ENCODE assay signal across 18 cellular contexts in the genomic region with DNA sequence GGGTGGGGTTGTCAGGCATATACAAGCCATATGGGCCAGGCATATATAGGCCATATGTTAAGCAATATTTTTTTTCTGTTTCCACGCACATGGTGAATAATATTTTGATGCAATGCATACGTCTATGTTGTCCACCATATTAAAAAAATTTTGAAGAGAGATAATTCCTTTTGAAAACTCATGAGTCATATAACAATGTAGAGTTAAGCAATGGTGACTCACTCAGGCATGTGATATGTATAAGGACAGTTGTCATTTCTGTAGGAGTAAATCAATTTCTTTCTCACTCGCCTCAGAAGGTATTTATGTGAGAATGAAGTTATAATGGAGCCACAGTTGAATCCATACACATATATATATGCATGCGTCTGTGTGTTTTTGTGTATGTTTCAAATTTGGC.
DNase-seq lines count a peak whose midpoint lies in the region; ATAC-seq and TF ChIP-seq lines count a peak whose summit lies in the region.
"Had no signal": no experiment of that assay in that cellular context is flagged by ENCODE, and none has a peak within 500 bp of the region (broad histone marks: within the 10 kb centered on the region; RNA-seq: fewer than 3 reads in every experiment).

No MANE protein-coding gene starts in this region.

- 86 to 92% (median 89%) methylated on average over 4 of the region's 4 CpGs for WGBS in spleen, 5 donors

- H3K27ac ChIP-seq in iPS-20b (ENCODE audit: low read length) (peak overlapping the region; percentile 37), spleen (no peak overlapping the region)
- H3K27ac ChIP-seq: PC-9, psoas muscle, VCaP had no signal

- no peak for TF ChIP-seq POLR2A in spleen (IDR thresholded peaks at IDR 0.05)

- peaks cover 29% of the 10 kb centered on the region; the same call in 1 of the 2 replicates for H3K4me1 ChIP-seq in iPS-20b (ENCODE audit: insufficient read depth, low read length)
- H3K4me1 ChIP-seq in spleen, result no peaks in the 10 kb centered on the region
- H3K4me1 ChIP-seq: psoas muscle had no signal

- in situ Hi-C loops in KBM-7 (cut with MboI; ENCODE audit: low pct_unique_long_range_greater_than_20kb, low sequenced_read_pairs), result no loop called here

- TF ChIP-seq CTCF in cardiac fibroblast (IDR thresholded peaks at IDR 0.05; ENCODE audit: low read depth, low read length), result no peak
- TF ChIP-seq CTCF in spleen (IDR thresholded peaks at IDR 0.05 in 8 of 11, conservative IDR thresholded peaks at IDR 0.05 in 3 of 11), result no peak

- no peaks in the 10 kb centered on the region for H3K36me3 ChIP-seq in iPS-20b (ENCODE audit: insufficient read depth, low read depth, low read length)
- no peaks in the 10 kb centered on the region for H3K36me3 ChIP-seq in spleen

- H3K4me3 ChIP-seq in cardiac fibroblast (replicated peaks in 1 of 2; ENCODE audit: low read depth in 2 of 2, low read length in 2 of 2) (no peak overlapping the region), iPS-20b (ENCODE audit: low read length) (no peak overlapping the region), spleen (no peak overlapping the region)
- H3K4me3 ChIP-seq: PC-9, psoas muscle had no signal

- H3K9me3 ChIP-seq in iPS-20b (ENCODE audit: insufficient read depth, low read depth, low read length), result no peaks in the 10 kb centered on the region; the same call in 1 of the 2 replicates
- H3K9me3 ChIP-seq in spleen, result peaks cover 0 to 18% (median 2%) of the 10 kb centered on the region in 8 donors
- H3K9me3 ChIP-seq: psoas muscle had no signal

- no peak for ATAC-seq in HG03108 (IDR thresholded peaks at IDR 0.05; ENCODE audit: unreplicated experiment)
- ATAC-seq: activated CD8-positive, alpha-beta T cell treated with anti-CD3 and anti-CD28 coated beads, Interleukin-2, amount 10 ng/mL, durations not matched to agents 7 days and 5 days; naive thymus-derived CD8-positive, alpha-beta T cell; psoas muscle had no signal

- no peak overlapping the region for H3K9ac ChIP-seq in iPS-20b (ENCODE audit: low read depth, low read length)

- DNase-seq in DMS53 treated with DMSO at 0.1 percent for 48 hours (lab: John Stamatoyannopoulos, UW; ENCODE audit: unreplicated experiment), result peak; percentile 2
- peak; percentile 37 for DNase-seq in MV-4-11 (lab: John Stamatoyannopoulos, UW)
- peak; percentile 49 to 75 for DNase-seq in cardiac fibroblast (ENCODE audit: low read depth in 2 of 2)
- DNase-seq in NCI-H2107 treated with DMSO at 0.1 percent for 48 hours (lab: John Stamatoyannopoulos, UW; ENCODE audit: unreplicated experiment), result no peak
- no peak for DNase-seq in KBM-7
- no peak for DNase-seq in spleen
- DNase-seq: activated CD8-positive, alpha-beta T cell treated with anti-CD3 and anti-CD28 coated beads, Interleukin-2, amount 10 ng/mL, durations not matched to agents 7 days and 5 days; dermis blood vessel endothelial cell; HFFc6; KG1; naive thymus-derived CD8-positive, alpha-beta T cell; NCI-H146; NCI-H446; psoas muscle had no signal

- intact Hi-C loops in spleen (cut with DNase I; ENCODE audit: low total_unique reads), result no loop called here

- H3K27me3 ChIP-seq in iPS-20b (ENCODE audit: insufficient read depth, low read length), result no peaks in the 10 kb centered on the region
- no peaks in the 10 kb centered on the region for H3K27me3 ChIP-seq in spleen (replicated peaks in 1 of 7)

Comparison
In these comparisons a context has a peak if more than half of its experiments do, and no peak if none do; other contexts are left out.
1. DNase-seq: peak in DMS53 treated with DMSO at 0.1 percent for 48 hours (single experiment), MV-4-11 (single experiment) and cardiac fibroblast (2 of 2); none in NCI-H2107 treated with DMSO at 0.1 percent for 48 hours (single experiment), KBM-7 (single experiment) and spleen (single experiment).